8 cellular contexts compared by ENCODE assay signal in genomic region chr12:101759396-101760047, GRCh38. TPM values are rescaled to one million over a fixed set of nuclear protein-coding genes. Genes with fewer than 3 reads are reported as not detected.
DNase-seq lines count a peak whose midpoint lies in the region; ATAC-seq, FAIRE-seq and TF ChIP-seq lines count a peak whose summit lies in the region.

No MANE protein-coding gene starts in this region.

- H3K27ac Mint-ChIP-seq in activated CD4-positive, alpha-beta T cell treated with anti-CD3 and anti-CD28 coated beads, Interleukin-2, amount 10 ng/mL, durations not matched to agents 24 days and 14 days: no peak overlapping the region

- peaks cover 45% of the 10 kb centered on the region for H3K36me3 Mint-ChIP-seq in activated CD4-positive, alpha-beta T cell treated with anti-CD3 and anti-CD28 coated beads, Interleukin-2, amount 10 ng/mL, durations not matched to agents 24 days and 14 days (ENCODE audit: low read depth)

- H3K27ac ChIP-seq in breast epithelium: no peak overlapping the region
- no peak overlapping the region for H3K27ac ChIP-seq in lower lobe of right lung

- H3K9me3 Mint-ChIP-seq in activated CD4-positive, alpha-beta T cell treated with anti-CD3 and anti-CD28 coated beads, Interleukin-2, amount 10 ng/mL, durations not matched to agents 24 days and 14 days: no peaks in the 10 kb centered on the region

- no peaks in the 10 kb centered on the region for H3K27me3 Mint-ChIP-seq in activated CD4-positive, alpha-beta T cell treated with anti-CD3 and anti-CD28 coated beads, Interleukin-2, amount 10 ng/mL, durations not matched to agents 24 days and 14 days

- TF ChIP-seq POLR2A in GM12892 (IDR thresholded peaks at IDR 0.05; ENCODE audit: low read depth, low read length): no peak
- no peak for TF ChIP-seq POLR2A in breast epithelium (IDR thresholded peaks at IDR 0.05)

- no peaks in the 10 kb centered on the region for H3K36me3 ChIP-seq in breast epithelium
- H3K36me3 ChIP-seq in lower lobe of right lung: peaks cover 64% of the 10 kb centered on the region
- no peaks in the 10 kb centered on the region for H3K36me3 ChIP-seq in MG63

- peaks cover 2% of the 10 kb centered on the region for H3K4me1 Mint-ChIP-seq in activated CD4-positive, alpha-beta T cell treated with anti-CD3 and anti-CD28 coated beads, Interleukin-2, amount 10 ng/mL, durations not matched to agents 24 days and 14 days

- H3K9me3 ChIP-seq in breast epithelium (no peaks in the 10 kb centered on the region), lower lobe of right lung (no peaks in the 10 kb centered on the region), MG63 (no peaks in the 10 kb centered on the region)

- peak in 1 of 2 donors; percentile 46 for ATAC-seq in lower lobe of right lung

- H3K4me1 ChIP-seq in breast epithelium: no peaks in the 10 kb centered on the region
- peaks cover 9% of the 10 kb centered on the region for H3K4me1 ChIP-seq in lower lobe of right lung

- peak; percentile 68 for FAIRE-seq in GM12892 (lab: Jason Lieb, UNC)

- H3K4me3 ChIP-seq in AG09309 (ENCODE audit: control insufficient read depth, low read depth, low read length) (no peak overlapping the region), breast epithelium (no peak overlapping the region), lower lobe of right lung (no peak overlapping the region), MG63 (no peak overlapping the region)

- intact Hi-C loops in breast epithelium (cut with DNase I; ENCODE audit: low total_unique reads): no loop called here
- intact Hi-C loops in lower lobe of right lung (cut with DNase I): no loop called here
- intact Hi-C loops in activated CD4-positive, alpha-beta T cell treated with anti-CD3 and anti-CD28 coated beads, Interleukin-2, amount 10 ng/mL, durations not matched to agents 24 days and 14 days (cut with micrococcal nuclease): loop anchor here (2.0 kb wide), 1 partner anchor 345 kb away; no protein-coding TSS in a partner anchor

- H3K27me3 ChIP-seq in breast epithelium (no peaks in the 10 kb centered on the region), lower lobe of right lung (ENCODE audit: low read depth) (no peaks in the 10 kb centered on the region), MG63 (no peaks in the 10 kb centered on the region)

- H3K4me3 Mint-ChIP-seq in activated CD4-positive, alpha-beta T cell treated with anti-CD3 and anti-CD28 coated beads, Interleukin-2, amount 10 ng/mL, durations not matched to agents 24 days and 14 days: no peak overlapping the region

- peak; percentile 75 for TF ChIP-seq CTCF in AG09309 (IDR thresholded peaks at IDR 0.05; ENCODE audit: control insufficient read depth, insufficient read depth, low read depth, low read length, missing control alignments)
- TF ChIP-seq CTCF in breast epithelium (IDR thresholded peaks at IDR 0.05): peak; percentile 56 to 62 (median 60)
- peak; percentile 68 for TF ChIP-seq CTCF in lower lobe of right lung (IDR thresholded peaks at IDR 0.05)

- DNase-seq in AG09309 (ENCODE audit: low read depth) (no peak), GM12892 (ENCODE audit: insufficient read length) (no peak), NCI-H1105 treated with DMSO at 0.1 percent for 48 hours (lab: John Stamatoyannopoulos, UW) (peak; percentile 56), breast epithelium (ENCODE audit: low spot score in 2 of 2) (no peak), lower lobe of right lung (no peak), NCI-H774 (lab: John Stamatoyannopoulos, UW) (no peak), MG63 (no peak)
- no peak for DNase-seq in activated CD4-positive, alpha-beta T cell treated with anti-CD3 and anti-CD28 coated beads, Interleukin-2, amount 10 ng/mL, durations not matched to agents 24 days and 14 days

RNA-seq across cellular contexts. Expression of gene SYCP3, which starts 20.3 kb away (rescaled TPM):
- 1.6 TPM for polyA plus RNA-seq in GM12892 (2012; ENCODE audit: missing spikeins)
- total RNA-seq in breast epithelium (under 1 TPM in 2 of 3 donors, not detected in 1; 0.16 to 0.33 TPM), lower lobe of right lung (0.71 TPM)
- total RNA-seq in MG63 (2014; rRNA removed; shearing (Covaris generic); ENCODE audit: low replicate concordance): not detected in 2 replicates
- total RNA-seq in activated CD4-positive, alpha-beta T cell treated with anti-CD3 and anti-CD28 coated beads, Interleukin-2, amount 10 ng/mL, durations not matched to agents 24 days and 14 days: 0.44 and 0.50 TPM in 2 replicates
